ENCODE assay signal across 38 cellular contexts in the genomic region with DNA sequence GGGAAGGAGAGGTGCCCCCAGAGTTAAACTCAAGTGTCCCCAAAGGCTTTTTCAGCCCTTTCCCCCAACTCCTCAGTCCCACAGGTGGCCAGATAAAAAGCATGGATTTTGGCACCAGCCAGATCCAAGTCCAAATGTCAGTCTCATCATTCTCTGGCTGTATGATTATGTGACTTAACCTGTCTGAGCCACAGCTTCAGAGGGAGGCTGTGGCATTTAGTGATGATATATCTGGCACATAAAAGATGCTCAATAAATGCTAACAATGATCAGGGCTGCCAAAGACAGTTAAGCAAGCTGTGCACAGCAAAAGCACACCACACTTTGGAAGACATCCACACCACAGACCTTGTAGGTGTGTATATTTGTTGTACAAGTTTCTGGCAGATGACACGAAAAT. TPM values are rescaled to one million over a fixed set of nuclear protein-coding genes. Genes with fewer than 3 reads are reported as not detected.
"Had no signal": no experiment of that assay in that cellular context is flagged by ENCODE, and none has a peak within 500 bp of the region (broad histone marks: within the 10 kb centered on the region; RNA-seq: fewer than 3 reads in every experiment).

No MANE protein-coding gene starts in this region.

- H3K36me3 ChIP-seq: adrenal gland, breast epithelium, esophagus muscularis mucosa, gastrocnemius medialis, WERI-Rb-1 had no signal

- H3K4me1 Mint-ChIP-seq: activated B cell treated with CpG ODN at 0.5 μM for 24 hours; activated naive CD4-positive, alpha-beta T cell treated with anti-CD3 and anti-CD28 coated beads, Interleukin-2, amount 50 U/mL, for 24 hours; activated naive CD8-positive, alpha-beta T cell treated with anti-CD3 and anti-CD28 coated beads for 36 hours; activated naive CD8-positive, alpha-beta T cell treated with anti-CD3 and anti-CD28 coated beads, Interleukin-2, amount 50 U/mL, for 24 hours; activated T-helper 17 cell treated with anti-CD3 and anti-CD28 coated beads, Interleukin-2, amount 50 U/mL, for 72 hours; central memory CD8-positive, alpha-beta T cell; endodermal cell; T-helper 17 cell had no signal

- H3K36me3 Mint-ChIP-seq: activated naive CD4-positive, alpha-beta T cell treated with anti-CD3 and anti-CD28 coated beads, Interleukin-2, amount 50 U/mL, for 24 hours; activated naive CD8-positive, alpha-beta T cell treated with anti-CD3 and anti-CD28 coated beads for 36 hours; brain had no signal

- H3K27me3 Mint-ChIP-seq: activated CD8-positive, alpha-beta T cell treated with anti-CD3 and anti-CD28 coated beads for 36 hours; activated naive CD4-positive, alpha-beta T cell treated with anti-CD3 and anti-CD28 coated beads, Interleukin-2, amount 50 U/mL, for 24 hours had no signal

- H3K9me3 Mint-ChIP-seq: activated B cell treated with CpG ODN at 0.5 μM for 24 hours; activated CD8-positive, alpha-beta T cell treated with anti-CD3 and anti-CD28 coated beads for 36 hours; activated naive CD4-positive, alpha-beta T cell treated with anti-CD3 and anti-CD28 coated beads, Interleukin-2, amount 50 U/mL, for 24 hours; activated naive CD8-positive, alpha-beta T cell treated with anti-CD3 and anti-CD28 coated beads for 36 hours; activated naive CD8-positive, alpha-beta T cell treated with anti-CD3 and anti-CD28 coated beads, Interleukin-2, amount 50 U/mL, for 24 hours; activated T-cell treated with anti-CD3 and anti-CD28 coated beads, Interleukin-2, amount 50 U/mL, for 4 hours; activated T-helper 17 cell treated with anti-CD3 and anti-CD28 coated beads, Interleukin-2, amount 50 U/mL, for 72 hours; brain; central memory CD8-positive, alpha-beta T cell; dendritic cell treated with granulocyte-macrophage colony-stimulating factor and Interleukin-4, amounts not matched to agents 40 ng/mL and 50 ng/mL, for 4 days; endodermal cell; T-helper 2 cell treated with Interferon-gamma antibody and Interleukin-4, amounts not matched to agents 5 μg/mL and 100 μg/mL, for 36 hours had no signal

- H3K4me1 ChIP-seq: adrenal gland, breast epithelium, esophagus muscularis mucosa, gastrocnemius medialis had no signal

- H3K4me3 ChIP-seq: adrenal gland, breast epithelium, coronary artery, dorsolateral prefrontal cortex, esophagus muscularis mucosa, gastrocnemius medialis had no signal

- H3K27ac Mint-ChIP-seq: activated B cell treated with CpG ODN at 0.5 μM for 24 hours; activated CD8-positive, alpha-beta T cell treated with anti-CD3 and anti-CD28 coated beads for 36 hours; activated naive CD4-positive, alpha-beta T cell treated with anti-CD3 and anti-CD28 coated beads, Interleukin-2, amount 50 U/mL, for 24 hours; activated naive CD8-positive, alpha-beta T cell treated with anti-CD3 and anti-CD28 coated beads for 36 hours; activated naive CD8-positive, alpha-beta T cell treated with anti-CD3 and anti-CD28 coated beads, Interleukin-2, amount 50 U/mL, for 24 hours; activated T-helper 17 cell treated with anti-CD3 and anti-CD28 coated beads, Interleukin-2, amount 50 U/mL, for 72 hours; brain; dendritic cell treated with granulocyte-macrophage colony-stimulating factor and Interleukin-4, amounts not matched to agents 40 ng/mL and 50 ng/mL, for 4 days; endodermal cell; T-helper 17 cell; T-helper 2 cell treated with Interferon-gamma antibody and Interleukin-4, amounts not matched to agents 5 μg/mL and 100 μg/mL, for 36 hours had no signal

- H3K27me3 ChIP-seq: adrenal gland, breast epithelium, foreskin keratinocyte had no signal

- H3K27ac ChIP-seq: adrenal gland, breast epithelium, coronary artery, dorsolateral prefrontal cortex, esophagus muscularis mucosa, foreskin keratinocyte, gastrocnemius medialis, WERI-Rb-1 had no signal

- ATAC-seq: activated CD4-positive, CD25-positive, alpha-beta regulatory T cell treated with anti-CD3 and anti-CD28 coated beads, Interleukin-2, amount 50 U/mL, for 24 hours; activated CD8-positive, alpha-beta T cell treated with anti-CD3 and anti-CD28 coated beads for 36 hours; activated naive CD8-positive, alpha-beta T cell treated with anti-CD3 and anti-CD28 coated beads, Interleukin-2, amount 50 U/mL, for 24 hours; activated T-cell treated with anti-CD3 and anti-CD28 coated beads, Interleukin-2, amount 50 U/mL, for 4 hours; activated T-helper 17 cell treated with anti-CD3 and anti-CD28 coated beads, Interleukin-2, amount 50 U/mL, for 72 hours; foreskin keratinocyte; gastrocnemius medialis; T-helper 17 cell had no signal

- H3K4me3 Mint-ChIP-seq: activated B cell treated with CpG ODN at 0.5 μM for 24 hours; activated CD8-positive, alpha-beta T cell treated with anti-CD3 and anti-CD28 coated beads for 36 hours; activated naive CD4-positive, alpha-beta T cell treated with anti-CD3 and anti-CD28 coated beads, Interleukin-2, amount 50 U/mL, for 24 hours; activated naive CD8-positive, alpha-beta T cell treated with anti-CD3 and anti-CD28 coated beads for 36 hours; activated naive CD8-positive, alpha-beta T cell treated with anti-CD3 and anti-CD28 coated beads, Interleukin-2, amount 50 U/mL, for 24 hours; activated T-cell treated with anti-CD3 and anti-CD28 coated beads, Interleukin-2, amount 50 U/mL, for 4 hours; activated T-helper 17 cell treated with anti-CD3 and anti-CD28 coated beads, Interleukin-2, amount 50 U/mL, for 72 hours; brain; central memory CD8-positive, alpha-beta T cell; dendritic cell treated with granulocyte-macrophage colony-stimulating factor and Interleukin-4, amounts not matched to agents 40 ng/mL and 50 ng/mL, for 4 days; endodermal cell; T-helper 17 cell; T-helper 2 cell treated with Interferon-gamma antibody and Interleukin-4, amounts not matched to agents 5 μg/mL and 100 μg/mL, for 36 hours had no signal

- H3K9me3 ChIP-seq: adrenal gland, breast epithelium, esophagus muscularis mucosa, gastrocnemius medialis had no signal

- DNase-seq: activated B cell treated with CpG ODN at 0.5 μM for 24 hours; activated CD4-positive, alpha-beta T cell treated with anti-CD3 and anti-CD28 coated beads for 48 hours; activated CD4-positive, alpha-beta T cell treated with anti-CD3 and anti-CD28 coated beads, Interleukin-2, amount 50 U/mL, for 1 hour; activated CD4-positive, alpha-beta T cell treated with anti-CD3 and anti-CD28 coated beads, Interleukin-2, amount 50 U/mL, for 48 hours; activated CD8-positive, alpha-beta memory T cell treated with anti-CD3 and anti-CD28 coated beads for 24 hours; activated CD8-positive, alpha-beta T cell treated with anti-CD3 and anti-CD28 coated beads for 36 hours; activated effector memory CD4-positive, alpha-beta T cell treated with Interleukin-2 at 50 U/mL for 16 hours; activated gamma-delta T cell treated with Interleukin-2 at 50 U/mL for 16 hours; activated naive CD4-positive, alpha-beta T cell treated with Interleukin-2 at 50 U/mL for 16 hours; activated naive CD8-positive, alpha-beta T cell treated with anti-CD3 and anti-CD28 coated beads for 36 hours; activated naive CD8-positive, alpha-beta T cell treated with anti-CD3 and anti-CD28 coated beads, Interleukin-2, amount 50 U/mL, for 24 hours; activated T-cell treated with anti-CD3 and anti-CD28 coated beads, Interleukin-2, amount 50 U/mL, for 4 hours; adrenal gland; amygdala; dorsolateral prefrontal cortex; effector memory CD4-positive, alpha-beta T cell; endodermal cell; foreskin keratinocyte; gastrocnemius medialis; glutamatergic neuron; T-helper 1 cell; T-helper 17 cell; T1000; WERI-Rb-1 had no signal

RNA-seq across cellular contexts. Expression of gene PADI3, which starts 5.6 kb away (rescaled TPM):
- total RNA-seq: activated B cell treated with CpG ODN at 0.5 μM for 24 hours; activated CD8-positive, alpha-beta T cell treated with anti-CD3 and anti-CD28 coated beads for 36 hours; activated naive CD8-positive, alpha-beta T cell treated with anti-CD3 and anti-CD28 coated beads for 36 hours; activated T-cell treated with anti-CD3 and anti-CD28 coated beads, Interleukin-2, amount 50 U/mL, for 4 hours; activated T-helper 17 cell treated with anti-CD3 and anti-CD28 coated beads, Interleukin-2, amount 50 U/mL, for 72 hours; adrenal gland; aorta; breast epithelium; cardiac septum; cerebellum; dorsolateral prefrontal cortex; epithelial cell of proximal tubule; esophagus muscularis mucosa; gastrocnemius medialis; T-helper 17 cell had no signal
- polyA plus RNA-seq: adrenal gland, aorta had no signal

RNA-seq across cellular contexts. Expression of gene PADI1, which starts 38.3 kb away (rescaled TPM):
- total RNA-seq: activated B cell treated with CpG ODN at 0.5 μM for 24 hours; activated CD8-positive, alpha-beta T cell treated with anti-CD3 and anti-CD28 coated beads for 36 hours; activated naive CD8-positive, alpha-beta T cell treated with anti-CD3 and anti-CD28 coated beads for 36 hours; activated T-cell treated with anti-CD3 and anti-CD28 coated beads, Interleukin-2, amount 50 U/mL, for 4 hours; activated T-helper 17 cell treated with anti-CD3 and anti-CD28 coated beads, Interleukin-2, amount 50 U/mL, for 72 hours; adrenal gland; aorta; cardiac septum; gastrocnemius medialis; T-helper 17 cell had no signal
